ENCODE assay signal across 23 cellular contexts in genomic region chr1:1111516-1112236, GRCh38. TPM values are rescaled to one million over a fixed set of nuclear protein-coding genes. Genes with fewer than 3 reads are reported as not detected.
DNase-seq lines count a peak whose midpoint lies in the region; ATAC-seq, FAIRE-seq and TF ChIP-seq lines count a peak whose summit lies in the region.
"Had no signal": no experiment of that assay in that cellular context is flagged by ENCODE, and none has a peak within 500 bp of the region (broad histone marks: within the 10 kb centered on the region; RNA-seq: fewer than 3 reads in every experiment).

No MANE protein-coding gene starts in this region.

- DNase-seq in activated CD8-positive, alpha-beta memory T cell treated with anti-CD3 and anti-CD28 coated beads, Interleukin-2, amount 50 U/mL, for 4 hours = peak; percentile 13
- DNase-seq in activated CD8-positive, alpha-beta memory T cell treated with anti-CD3 and anti-CD28 coated beads for 24 hours = no peak
- DNase-seq in endodermal cell (peak; percentile 40), trophoblast cell (peak in 1 of 2 donors; percentile 87), GM12892 (ENCODE audit: insufficient read length) (no peak), tibial nerve (ENCODE audit: low spot score in 2 of 2) (no peak)
- DNase-seq: COR-L47; HCEC 1CT; KBM-7; NCI-H1048; NCI-H146; NCI-H2107; NCI-H345; NCI-H526 treated with DMSO at 0.1 percent for 48 hours; NK-92 treated with Interleukin-12 subunit alpha and Interleukin-12 subunit beta, amount 100 ng/mL, for 24 hours; OCI-M1; RPMI8226 had no signal

- H3K9me3 ChIP-seq in HEK293 (ENCODE audit: control insufficient read depth, insufficient read depth, low read depth, low read length) (no peaks in the 10 kb centered on the region), endodermal cell (ENCODE audit: control insufficient read depth, low read length) (peaks cover 13% of the 10 kb centered on the region), trophoblast cell (ENCODE audit: insufficient read depth, low read depth, low read length) (peaks cover 25% of the 10 kb centered on the region), tibial nerve (peaks cover 0 to 11% (median 0%) of the 10 kb centered on the region in 4 donors)

- no peak overlapping the region for H2AK5ac ChIP-seq in trophoblast cell (ENCODE audit: low read length)

- peaks cover 4% of the 10 kb centered on the region for H3K4me1 Mint-ChIP-seq in endodermal cell

- H3K9ac ChIP-seq in endodermal cell (ENCODE audit: extremely low read depth, low read length, poor library complexity, severe bottlenecking) (no peak overlapping the region), trophoblast cell (ENCODE audit: low read length) (no peak overlapping the region)

- no peak for FAIRE-seq in GM12892 (lab: Jason Lieb, UNC)

- no peak overlapping the region for H3K4me2 ChIP-seq in trophoblast cell (ENCODE audit: low read length)

- H3K36me3 Mint-ChIP-seq in endodermal cell (ENCODE audit: low read depth) = peaks cover 54% of the 10 kb centered on the region

- H2BK5ac ChIP-seq in trophoblast cell (ENCODE audit: low read depth, low read length, poor library complexity) = no peak overlapping the region

- no peak for TF ChIP-seq POLR2A in GM12892 (IDR thresholded peaks at IDR 0.05; ENCODE audit: low read depth, low read length)
- TF ChIP-seq POLR2A in tibial nerve (IDR thresholded peaks at IDR 0.05) = no peak

- no peak overlapping the region for H3K23ac ChIP-seq in trophoblast cell (ENCODE audit: low read length)

- H3K27me3 ChIP-seq in endodermal cell (ENCODE audit: control insufficient read depth, insufficient read depth, low read length, poor library complexity, severe bottlenecking) (no peaks in the 10 kb centered on the region), trophoblast cell (ENCODE audit: insufficient read depth, low read length) (no peaks in the 10 kb centered on the region), tibial nerve (no peaks in the 10 kb centered on the region)

- H4K91ac ChIP-seq in trophoblast cell (ENCODE audit: low read depth, low read length) = no peak overlapping the region

- H2BK12ac ChIP-seq in trophoblast cell (ENCODE audit: low read length) = no peak overlapping the region

- H3K4ac ChIP-seq in trophoblast cell (ENCODE audit: low read depth, low read length) = no peak overlapping the region

- H3K79me2 ChIP-seq in trophoblast cell (ENCODE audit: control insufficient read depth, insufficient read depth, low read length, poor library complexity) = no peaks in the 10 kb centered on the region

- H3K4me3 Mint-ChIP-seq in endodermal cell = no peak overlapping the region

- H3K27ac ChIP-seq in HEK293 (ENCODE audit: extremely low read depth, low read depth, low read length) (no peak overlapping the region), endodermal cell (ENCODE audit: low read depth, low read length) (no peak overlapping the region), trophoblast cell (ENCODE audit: low read depth, low read length) (no peak overlapping the region), tibial nerve (no peak overlapping the region)
- H3K27ac ChIP-seq: 22Rv1, C4-2B, HL-60 had no signal

- H3K79me1 ChIP-seq in trophoblast cell (ENCODE audit: low read length) = peaks cover 2% of the 10 kb centered on the region

- 95 to 96% methylated on average over 23 to 28 of the region's 28 CpGs for WGBS in endodermal cell (ENCODE audit: insufficient coverage in 1 of 2, insufficient read length in 1 of 2), 2 experiments
- WGBS in trophoblast cell (ENCODE audit: extremely low coverage, insufficient coverage, insufficient read length) = no CpG with 5 or more reads among the region's 28 CpGs
- WGBS in tibial nerve, 2 donors = 93% methylated on average over 28 of the region's 28 CpGs

- TF ChIP-seq EP300 in tibial nerve (IDR thresholded peaks at IDR 0.05) = no peak

- H4K8ac ChIP-seq in trophoblast cell (ENCODE audit: low read depth, low read length) = no peak overlapping the region

- POLR2A ChIA-PET in HEK293 (lab: Yijun Ruan, JAX) = interaction anchor here (0.5 to 1.0 kb wide), 2 partner anchors 9 to 391 kb away, joined by 3 read pairs; no protein-coding TSS in a partner anchor

- no peak overlapping the region for H4K12ac ChIP-seq in trophoblast cell (ENCODE audit: low read depth, low read length)

- no peak overlapping the region for H3K18ac ChIP-seq in trophoblast cell (ENCODE audit: low read length)

- H3K4me3 ChIP-seq in HEK293 (ENCODE audit: low read depth, low read length) (no peak overlapping the region), endodermal cell (ENCODE audit: low read length) (no peak overlapping the region), trophoblast cell (ENCODE audit: low read depth, low read length) (peak overlapping the region; percentile 54), tibial nerve (no peak overlapping the region)

- H3K4me1 ChIP-seq in HEK293 (ENCODE audit: control insufficient read depth, insufficient read depth, low read length) (no peaks in the 10 kb centered on the region), endodermal cell (ENCODE audit: control insufficient read depth, insufficient read depth, low read length) (no peaks in the 10 kb centered on the region), trophoblast cell (ENCODE audit: control insufficient read depth in 1 of 2, insufficient read depth in 2 of 2, low read length in 2 of 2) (peaks cover 4 to 7% of the 10 kb centered on the region in 2 experiments), tibial nerve (peaks cover 0 to 16% (median under 1%) of the 10 kb centered on the region in 4 donors)

- CTCF ChIA-PET in HEK293 (lab: Yijun Ruan, JAX) = interaction anchor here (0.7 kb wide), 1 partner anchor 14 kb away, joined by 3 read pairs; no protein-coding TSS in a partner anchor

- no peak for ATAC-seq in HG02610 (IDR thresholded peaks at IDR 0.05; ENCODE audit: unreplicated experiment)

- no peak for TF ChIP-seq CTCF in HEK293 (tag by site-specific recombination; IDR thresholded peaks at IDR 0.05)
- no peak for TF ChIP-seq CTCF in endodermal cell (conservative IDR thresholded peaks at IDR 0.05)
- no peak for TF ChIP-seq CTCF in tibial nerve (IDR thresholded peaks at IDR 0.05)

- no peak overlapping the region for H3K27ac Mint-ChIP-seq in endodermal cell

- no peak overlapping the region for H3K14ac ChIP-seq in trophoblast cell (ENCODE audit: low read length)

- H2AFZ ChIP-seq in trophoblast cell (ENCODE audit: insufficient read depth, low read length, poor library complexity) = no peak overlapping the region

- peaks cover 6% of the 10 kb centered on the region for H3K27me3 Mint-ChIP-seq in endodermal cell (ENCODE audit: insufficient read depth)

- H2BK120ac ChIP-seq in trophoblast cell (ENCODE audit: insufficient read depth, low read length, poor library complexity) = no peak overlapping the region

- H3K36me3 ChIP-seq in HEK293 (ENCODE audit: control insufficient read depth in 2 of 2, insufficient read depth in 1 of 2, low read length in 2 of 2) (peaks cover 0 to 18% of the 10 kb centered on the region in 2 experiments; a peak in 1 of 3 replicates), endodermal cell (ENCODE audit: control insufficient read depth, insufficient read depth, low read length) (peaks cover 11% of the 10 kb centered on the region), trophoblast cell (ENCODE audit: control insufficient read depth in 1 of 2, insufficient read depth in 2 of 2, low read length in 2 of 2) (peaks cover 15 to 16% of the 10 kb centered on the region in 2 experiments), tibial nerve (peaks cover 0 to 32% (median 0%) of the 10 kb centered on the region in 3 donors)

- H3K9me3 Mint-ChIP-seq in endodermal cell = peaks cover 38% of the 10 kb centered on the region

TF ChIP-seq in HEK293, 187 proteins besides CTCF, POLR2A, EP300 and RAD21:
- TF ChIP-seq ZNF146 (tag by site-specific recombination; IDR thresholded peaks at IDR 0.05) (no peak), EGR2 (tag by site-specific recombination; IDR thresholded peaks at IDR 0.05; ENCODE audit: low read depth) (peak; percentile 76; the same call in 1 of the 2 replicates), ZFHX2 (tag by site-specific recombination; conservative IDR thresholded peaks at IDR 0.05) (peak; percentile 51)

RNA-seq across cellular contexts. Expression of gene C1orf159, which starts 4.2 kb away (rescaled TPM):
- total RNA-seq in endodermal cell (10 to 100 TPM; 23.1 to 29.5 TPM), tibial nerve (10 to 100 TPM; 18.4 to 29.4 (median 23.1) TPM)
- polyA plus RNA-seq in endodermal cell (2013, experiment 1 of 2) = 22.6 TPM
- 22.5 TPM for polyA plus RNA-seq in endodermal cell (2013, experiment 2 of 2)
- polyA plus RNA-seq in trophoblast cell (2013) = 12.1 and 12.5 TPM in 2 replicates
- 2.9 TPM for polyA plus RNA-seq in GM12892 (2012; ENCODE audit: missing spikeins)

RNA-seq across cellular contexts. Expression of gene RNF223, which starts 37.6 kb away (rescaled TPM):
- total RNA-seq in endodermal cell (not detected), tibial nerve (not detected)
- not detected for polyA plus RNA-seq in endodermal cell (2013, experiment 1 of 2)
- polyA plus RNA-seq in endodermal cell (2013, experiment 2 of 2) = not detected
- polyA plus RNA-seq in trophoblast cell (2013) = 3.2 and 3.4 TPM in 2 replicates
- polyA plus RNA-seq in GM12892 (2012; ENCODE audit: missing spikeins) = 0.21 TPM
- total RNA-seq: M059J had no signal

Comparison
In these comparisons a context has a peak if more than half of its experiments do, and no peak if none do; other contexts are left out.
1. DNase-seq: peak in activated CD8-positive, alpha-beta memory T cell treated with anti-CD3 and anti-CD28 coated beads, Interleukin-2, amount 50 U/mL, for 4 hours (single experiment) and endodermal cell (single experiment); none in activated CD8-positive, alpha-beta memory T cell treated with anti-CD3 and anti-CD28 coated beads for 24 hours (single experiment), GM12892 (single experiment) and tibial nerve (0 of 2).